ENCODE assay signal across 9 cellular contexts in genomic region chr3:123344175-123344908, GRCh38.
DNase-seq lines count a peak whose midpoint lies in the region; ATAC-seq and TF ChIP-seq lines count a peak whose summit lies in the region.
"Had no signal": no experiment of that assay in that cellular context is flagged by ENCODE, and none has a peak within 500 bp of the region (broad histone marks: within the 10 kb centered on the region; RNA-seq: fewer than 3 reads in every experiment).

No MANE protein-coding gene starts in this region.

- H3K27me3 ChIP-seq in right cardiac atrium (ENCODE audit: control insufficient read depth, insufficient read depth) (no peaks in the 10 kb centered on the region), tibial artery (no peaks in the 10 kb centered on the region)

- DNase-seq in activated CD4-positive, alpha-beta T cell treated with anti-CD3 and anti-CD28 coated beads, Interleukin-2, amount 10 ng/mL, durations not matched to agents 7 days and 5 days, result peak; percentile 21
- no peak for DNase-seq in activated CD4-positive, alpha-beta T cell treated with anti-CD3 and anti-CD28 coated beads for 48 hours
- peak; percentile 41 for DNase-seq in activated naive CD8-positive, alpha-beta T cell treated with anti-CD3 and anti-CD28 coated beads, Interleukin-2, amount 10 ng/mL, durations not matched to agents 7 days and 5 days
- no peak for DNase-seq in right cardiac atrium
- DNase-seq in tibial artery, result peak in 1 of 2 donors; percentile 64
- no peak for DNase-seq in stimulated activated CD4-positive, alpha-beta T cell treated with anti-CD3 and anti-CD28 coated beads, Interleukin-2, amount 100 ng/mL, for 48 hours
- DNase-seq in GM10248 (ENCODE audit: extremely low spot score), result no peak
- DNase-seq in NCI-H1694 treated with DMSO at 0.1 percent for 48 hours (lab: John Stamatoyannopoulos, UW), result no peak
- DNase-seq: lower lobe of right lung had no signal

- no peaks in the 10 kb centered on the region for H3K36me3 ChIP-seq in tibial artery
- H3K36me3 ChIP-seq: lower lobe of right lung had no signal

- H3K27ac ChIP-seq in right cardiac atrium (ENCODE audit: low read length) (peak overlapping the region; percentile 68), tibial artery (peak overlapping the region; percentile 71 to 76)
- H3K27ac ChIP-seq: lower lobe of right lung had no signal

- no peak overlapping the region for H3K27ac Mint-ChIP-seq in activated CD4-positive, alpha-beta T cell treated with anti-CD3 and anti-CD28 coated beads, Interleukin-2, amount 10 ng/mL, durations not matched to agents 7 days and 5 days
- peak overlapping the region; percentile 51 for H3K27ac Mint-ChIP-seq in activated naive CD8-positive, alpha-beta T cell treated with anti-CD3 and anti-CD28 coated beads, Interleukin-2, amount 10 ng/mL, durations not matched to agents 7 days and 5 days

- H3K36me3 Mint-ChIP-seq in activated CD4-positive, alpha-beta T cell treated with anti-CD3 and anti-CD28 coated beads, Interleukin-2, amount 10 ng/mL, durations not matched to agents 7 days and 5 days (ENCODE audit: low read depth), result no peaks in the 10 kb centered on the region
- H3K36me3 Mint-ChIP-seq in activated naive CD8-positive, alpha-beta T cell treated with anti-CD3 and anti-CD28 coated beads, Interleukin-2, amount 10 ng/mL, durations not matched to agents 7 days and 5 days, result no peaks in the 10 kb centered on the region

- peaks cover 11% of the 10 kb centered on the region for H3K4me1 Mint-ChIP-seq in activated CD4-positive, alpha-beta T cell treated with anti-CD3 and anti-CD28 coated beads, Interleukin-2, amount 10 ng/mL, durations not matched to agents 7 days and 5 days
- H3K4me1 Mint-ChIP-seq in activated naive CD8-positive, alpha-beta T cell treated with anti-CD3 and anti-CD28 coated beads, Interleukin-2, amount 10 ng/mL, durations not matched to agents 7 days and 5 days, result peaks cover 24% of the 10 kb centered on the region

- POLR2A ChIA-PET in activated CD4-positive, alpha-beta T cell treated with anti-CD3 and anti-CD28 coated beads, Interleukin-2, amount 10 ng/mL, durations not matched to agents 7 days and 5 days (lab: Charles Lee), result no interaction called here
- POLR2A ChIA-PET in activated naive CD8-positive, alpha-beta T cell treated with anti-CD3 and anti-CD28 coated beads, Interleukin-2, amount 10 ng/mL, durations not matched to agents 7 days and 5 days (lab: Charles Lee), result no interaction called here
- POLR2A ChIA-PET in GM10248 (lab: Yijun Ruan, JAX), result no interaction called here

- TF ChIP-seq CTCF in tibial artery (IDR thresholded peaks at IDR 0.05) (no peak), GM10248 (IDR thresholded peaks at IDR 0.05; ENCODE audit: control extremely low read depth, extremely low read depth, low read depth, missing control alignments) (no peak)

- H3K27me3 Mint-ChIP-seq in activated CD4-positive, alpha-beta T cell treated with anti-CD3 and anti-CD28 coated beads, Interleukin-2, amount 10 ng/mL, durations not matched to agents 7 days and 5 days, result peaks cover 8% of the 10 kb centered on the region
- H3K27me3 Mint-ChIP-seq in activated naive CD8-positive, alpha-beta T cell treated with anti-CD3 and anti-CD28 coated beads, Interleukin-2, amount 10 ng/mL, durations not matched to agents 7 days and 5 days, result peaks cover 26% of the 10 kb centered on the region

- 74% methylated on average over 6 of the region's 6 CpGs for WGBS in right cardiac atrium

- CTCF ChIA-PET in activated CD4-positive, alpha-beta T cell treated with anti-CD3 and anti-CD28 coated beads, Interleukin-2, amount 10 ng/mL, durations not matched to agents 7 days and 5 days (lab: Charles Lee), result interaction anchor here (0.9 kb wide), 1 partner anchor 9 kb away, joined by 3 read pairs; no protein-coding TSS in a partner anchor
- CTCF ChIA-PET in GM10248 (lab: Yijun Ruan, JAX), result interaction anchor here (1.2 to 2.2 kb wide), 2 partner anchors 9 to 14 kb away, joined by 3 to 9 read pairs; no protein-coding TSS in a partner anchor

- H3K9me3 ChIP-seq in right cardiac atrium (ENCODE audit: control insufficient read depth, low read length) (no peaks in the 10 kb centered on the region), tibial artery (no peaks in the 10 kb centered on the region)
- H3K9me3 ChIP-seq: lower lobe of right lung had no signal

- H3K4me3 ChIP-seq in right cardiac atrium (ENCODE audit: low read length), result no peak overlapping the region
- no peak overlapping the region for H3K4me3 ChIP-seq in tibial artery
- H3K4me3 ChIP-seq: lower lobe of right lung had no signal

- intact Hi-C loops in right cardiac atrium (cut with DNase I), result loop anchor here in 1 of 4 donors (10.0 kb wide), 1 partner anchor 60 kb away; no protein-coding TSS in a partner anchor
- intact Hi-C loops in tibial artery (cut with DNase I; ENCODE audit: low total_unique reads), result no loop called here

- peak; percentile 89 for ATAC-seq in activated naive CD8-positive, alpha-beta T cell treated with anti-CD3 and anti-CD28 coated beads, Interleukin-2, amount 10 ng/mL, durations not matched to agents 7 days and 5 days (ENCODE audit: low read depth)
- ATAC-seq in right cardiac atrium, result peak; percentile 6 to 22
- ATAC-seq: lower lobe of right lung had no signal

- no peak overlapping the region for H3K4me3 Mint-ChIP-seq in activated CD4-positive, alpha-beta T cell treated with anti-CD3 and anti-CD28 coated beads, Interleukin-2, amount 10 ng/mL, durations not matched to agents 7 days and 5 days
- peak overlapping the region; percentile 2 for H3K4me3 Mint-ChIP-seq in activated naive CD8-positive, alpha-beta T cell treated with anti-CD3 and anti-CD28 coated beads, Interleukin-2, amount 10 ng/mL, durations not matched to agents 7 days and 5 days

- no peaks in the 10 kb centered on the region for H3K9me3 Mint-ChIP-seq in activated CD4-positive, alpha-beta T cell treated with anti-CD3 and anti-CD28 coated beads, Interleukin-2, amount 10 ng/mL, durations not matched to agents 7 days and 5 days
- no peaks in the 10 kb centered on the region for H3K9me3 Mint-ChIP-seq in activated naive CD8-positive, alpha-beta T cell treated with anti-CD3 and anti-CD28 coated beads, Interleukin-2, amount 10 ng/mL, durations not matched to agents 7 days and 5 days

- peaks cover 15% of the 10 kb centered on the region for H3K4me1 ChIP-seq in right cardiac atrium (ENCODE audit: control insufficient read depth, insufficient read depth, low read length)
- peaks cover 0 to 78% (median 44%) of the 10 kb centered on the region in 4 donors for H3K4me1 ChIP-seq in tibial artery
- H3K4me1 ChIP-seq: lower lobe of right lung had no signal

Comparison
In these comparisons a context has a peak if more than half of its experiments do, and no peak if none do; other contexts are left out.
1. DNase-seq: peak in activated CD4-positive, alpha-beta T cell treated with anti-CD3 and anti-CD28 coated beads, Interleukin-2, amount 10 ng/mL, durations not matched to agents 7 days and 5 days (single experiment) and activated naive CD8-positive, alpha-beta T cell treated with anti-CD3 and anti-CD28 coated beads, Interleukin-2, amount 10 ng/mL, durations not matched to agents 7 days and 5 days (single experiment); none in activated CD4-positive, alpha-beta T cell treated with anti-CD3 and anti-CD28 coated beads for 48 hours (single experiment), right cardiac atrium (0 of 3), stimulated activated CD4-positive, alpha-beta T cell treated with anti-CD3 and anti-CD28 coated beads, Interleukin-2, amount 100 ng/mL, for 48 hours (0 of 2), GM10248 (single experiment) and NCI-H1694 treated with DMSO at 0.1 percent for 48 hours (single experiment).